8 cellular contexts compared by ENCODE assay signal in genomic region chr10:32445740-32446615, GRCh38. TPM values are rescaled to one million over a fixed set of nuclear protein-coding genes. Genes with fewer than 3 reads are reported as not detected.
DNase-seq lines count a peak whose midpoint lies in the region; ATAC-seq and TF ChIP-seq lines count a peak whose summit lies in the region.

CCDC7 (plus strand) TSS chr10:32446140; CDS start chr10:32451643, 5,503 bp downstream.

- H3K36me3 ChIP-seq in adipocyte (ENCODE audit: control insufficient read depth, insufficient read depth, low read length, severe bottlenecking) = no peaks in the 10 kb centered on the region
- H3K36me3 ChIP-seq in heart right ventricle = no peaks in the 10 kb centered on the region
- H3K36me3 ChIP-seq in upper lobe of left lung = no peaks in the 10 kb centered on the region

- H3K27me3 ChIP-seq in adipocyte (replicated peaks; ENCODE audit: control insufficient read depth, insufficient read depth, low read length) = no peaks in the 10 kb centered on the region
- H3K27me3 ChIP-seq in heart right ventricle = no peaks in the 10 kb centered on the region
- H3K27me3 ChIP-seq in upper lobe of left lung = no peaks in the 10 kb centered on the region

- intact Hi-C loops in heart right ventricle (cut with DNase I) = loop anchor here in 9 of 10 donors (1.0 to 10.0 kb wide), 5 partner anchors 51 to 191 kb away; no protein-coding TSS in a partner anchor
- intact Hi-C loops in posterior cingulate gyrus (cut with DNase I) = loop anchor here (1.0 to 2.0 kb wide), 2 partner anchors 68 to 99 kb away; partner anchors contain the start of gene EPC1

- TF ChIP-seq POLR2A in upper lobe of left lung (IDR thresholded peaks at IDR 0.05) = peak in 3 of 4 donors; percentile 59 to 85 (median 76)

- TF ChIP-seq CTCF in GM12873 (IDR thresholded peaks at IDR 0.05; ENCODE audit: insufficient read depth, low read depth, low read length, missing control alignments) = peak; percentile 50
- TF ChIP-seq CTCF in heart right ventricle (IDR thresholded peaks at IDR 0.05) = peak; percentile 33 to 84 (median 55)
- peak; percentile 32 to 62 (median 44) for TF ChIP-seq CTCF in upper lobe of left lung (IDR thresholded peaks at IDR 0.05)

- H3K9ac ChIP-seq in adipocyte (ENCODE audit: low read length) = peak within 1 kb of the TSS; percentile 100

- no peak for TF ChIP-seq EP300 in upper lobe of left lung (IDR thresholded peaks at IDR 0.05)

- DNase-seq in NCI-H1105 treated with DMSO at 0.1 percent for 48 hours (lab: John Stamatoyannopoulos, UW) = peak; percentile 73
- DNase-seq in SW 1271 (lab: John Stamatoyannopoulos, UW) = peak; percentile 68 to 82
- peak; percentile 96 for DNase-seq in adipocyte (ENCODE audit: low read depth)
- DNase-seq in heart right ventricle = peak; percentile 85 to 89
- DNase-seq in posterior cingulate gyrus = peak; percentile 63 to 97 (median 79)
- DNase-seq in upper lobe of left lung = peak; percentile 85 to 97

- 1% methylated on average over 56 of the region's 56 CpGs for WGBS in heart right ventricle, 2 donors
- WGBS in upper lobe of left lung, 2 donors = 0 to 1% methylated on average over 25 to 56 of the region's 56 CpGs

- H3K4me1 ChIP-seq in adipocyte (ENCODE audit: control insufficient read depth, insufficient read depth, low read length) (peaks cover 3% of the 10 kb centered on the region), heart right ventricle (peaks cover 0 to 19% (median 9%) of the 10 kb centered on the region in 9 donors), upper lobe of left lung (peaks cover 0 to 10% (median 2%) of the 10 kb centered on the region in 4 donors)

- ATAC-seq in HG02678 (IDR thresholded peaks at IDR 0.05; ENCODE audit: unreplicated experiment) (peak; percentile 97), heart right ventricle (peak; percentile 98 to 99 (median 98)), upper lobe of left lung (ENCODE audit: low FRiP score in 2 of 2) (peak; percentile 98 to 99)

- H3K27ac ChIP-seq in heart right ventricle = peak within 1 kb of the TSS; percentile 95 to 99 (median 98)
- peak within 1 kb of the TSS; percentile 93 to 97 (median 95) for H3K27ac ChIP-seq in upper lobe of left lung

- H3K9me3 ChIP-seq in adipocyte (ENCODE audit: control insufficient read depth, low read length) (no peaks in the 10 kb centered on the region), heart right ventricle (peaks cover 0 to 8% (median 0%) of the 10 kb centered on the region in 11 donors), upper lobe of left lung (no peaks in the 10 kb centered on the region)

- peak within 1 kb of the TSS; percentile 99 for H3K4me3 ChIP-seq in adipocyte (ENCODE audit: low read length)
- H3K4me3 ChIP-seq in heart right ventricle = peak within 1 kb of the TSS; percentile 56 to 85 (median 74)
- H3K4me3 ChIP-seq in upper lobe of left lung = peak within 1 kb of the TSS; percentile 39 to 68 (median 57)

RNA-seq across cellular contexts. Expression of gene CCDC7, which starts in this region (rescaled TPM):
- total RNA-seq in heart right ventricle = 10 to 100 TPM; 17.8 to 34.1 (median 21.0) TPM
- polyA plus RNA-seq in heart right ventricle = 1 to 10 TPM in 1 of 2 donors, under 1 TPM in 1; 0.96 to 3.4 TPM
- 10 to 100 TPM in 5 of 6 donors, 1 to 10 TPM in 1; 6.4 to 39.8 (median 18.0) TPM for total RNA-seq in upper lobe of left lung

Comparison
In these comparisons a context has a peak if more than half of its experiments do, and no peak if none do; other contexts are left out.
1. Peak in every context shown above with its lines: DNase-seq, ATAC-seq, H3K4me3 ChIP-seq and H3K27ac ChIP-seq.